In genomic region chr2:204353823-204354222, GRCh38 we compare ENCODE assay signal across 27 cellular contexts.
A peak's percentile ranks its signal among the peaks of the same experiment; 100 is the strongest.
DNase-seq lines count a peak whose midpoint lies in the region; ATAC-seq and TF ChIP-seq lines count a peak whose summit lies in the region.
"Had no signal": no experiment of that assay in that cellular context is flagged by ENCODE, and none has a peak within 500 bp of the region (broad histone marks: within the 10 kb centered on the region; RNA-seq: fewer than 3 reads in every experiment).

No MANE protein-coding gene starts in this region.

- H3K27ac ChIP-seq in fibroblast of lung (ENCODE audit: insufficient read depth, low read length) (no peak overlapping the region), smooth muscle cell (ENCODE audit: low read depth) (no peak overlapping the region)
- H3K27ac ChIP-seq: right atrium auricular region, SJCRH30, VCaP had no signal

- H3K36me3 ChIP-seq in fibroblast of lung (ENCODE audit: control insufficient read depth, insufficient read depth, low read length) (no peaks in the 10 kb centered on the region), smooth muscle cell (ENCODE audit: low read depth) (no peaks in the 10 kb centered on the region)
- H3K36me3 ChIP-seq: right atrium auricular region, SJCRH30 had no signal

- no peaks in the 10 kb centered on the region for H4K20me1 ChIP-seq in fibroblast of lung (ENCODE audit: control insufficient read depth, extremely low read depth, insufficient read depth, low read length)
- no peaks in the 10 kb centered on the region for H4K20me1 ChIP-seq in smooth muscle cell (ENCODE audit: low read depth)

- H3K4me1 ChIP-seq in fibroblast of lung (ENCODE audit: control insufficient read depth, extremely low read depth, insufficient read depth, low read length) (no peaks in the 10 kb centered on the region), smooth muscle cell (ENCODE audit: low read depth) (no peaks in the 10 kb centered on the region)
- H3K4me1 ChIP-seq: SJCRH30 had no signal

- H3K79me2 ChIP-seq in fibroblast of lung (ENCODE audit: control insufficient read depth, insufficient read depth, low read length): no peaks in the 10 kb centered on the region
- H3K79me2 ChIP-seq in smooth muscle cell (ENCODE audit: low read depth): no peaks in the 10 kb centered on the region

- no peak overlapping the region for H3K4me2 ChIP-seq in fibroblast of lung (ENCODE audit: extremely low read depth, insufficient read depth, low read length)
- H3K4me2 ChIP-seq in smooth muscle cell: peak overlapping the region; percentile 64

- no peaks in the 10 kb centered on the region for H3K9me3 ChIP-seq in fibroblast of lung (ENCODE audit: control insufficient read depth, insufficient read depth, low read depth, low read length)
- no peaks in the 10 kb centered on the region for H3K9me3 ChIP-seq in smooth muscle cell (replicated peaks; ENCODE audit: low read depth)
- H3K9me3 ChIP-seq: SJCRH30 had no signal

- H3K27me3 ChIP-seq in fibroblast of lung (ENCODE audit: control insufficient read depth, insufficient read depth, low read length) (no peaks in the 10 kb centered on the region), smooth muscle cell (ENCODE audit: low read depth) (no peaks in the 10 kb centered on the region)
- H3K27me3 ChIP-seq: right atrium auricular region, SJCRH30 had no signal

- 43% methylated on average over 4 of the region's 4 CpGs for WGBS in smooth muscle cell (ENCODE audit: low lambda C conversion rate)

- TF ChIP-seq CTCF in AG10803 (conservative IDR thresholded peaks at IDR 0.05; ENCODE audit: low read length) (no peak), fibroblast of lung (conservative IDR thresholded peaks at IDR 0.05 in 1 of 2, IDR thresholded peaks at IDR 0.05 in 1 of 2; ENCODE audit: low read depth in 1 of 2, low read length in 2 of 2) (no peak), smooth muscle cell (IDR thresholded peaks at IDR 0.05; ENCODE audit: borderline replicate concordance, insufficient read depth, poor library complexity, severe bottlenecking) (no peak)

- ATAC-seq in GM19452 (IDR thresholded peaks at IDR 0.05; ENCODE audit: unreplicated experiment): no peak
- ATAC-seq: activated CD4-positive, alpha-beta T cell treated with anti-CD3 and anti-CD28 coated beads for 36 hours; left ventricle myocardium superior; stimulated activated naive CD8-positive, alpha-beta T cell treated with anti-CD3 and anti-CD28 coated beads, Interleukin-15, Interleukin-2, amounts not matched to agents 100 U/mL and 50 U/mL, for 24 hours had no signal

- no peak overlapping the region for H2AFZ ChIP-seq in fibroblast of lung (ENCODE audit: low read length)
- H2AFZ ChIP-seq in smooth muscle cell (ENCODE audit: low read depth): peak overlapping the region; percentile 41

- H3F3A ChIP-seq in smooth muscle cell (ENCODE audit: low read depth): no peaks in the 10 kb centered on the region

- DNase-seq in AG10803 (ENCODE audit: low read depth) (peak; percentile 86), RPMI7951 (ENCODE audit: low read depth) (peak; percentile 19), fibroblast of lung (ENCODE audit: low read depth in 2 of 2) (peak; percentile 10 to 50), smooth muscle cell (lab: John Stamatoyannopoulos, UW; ENCODE audit: unreplicated experiment) (no peak), NCI-H2029 treated with DMSO at 0.1 percent for 48 hours (lab: John Stamatoyannopoulos, UW) (no peak), ecto neural progenitor cell (ENCODE audit: low spot score) (no peak)
- DNase-seq: ACHN; activated CD4-positive, alpha-beta T cell treated with anti-CD3 and anti-CD28 coated beads for 36 hours; activated CD8-positive, alpha-beta memory T cell treated with anti-CD3 and anti-CD28 coated beads for 24 hours; activated effector memory CD4-positive, alpha-beta T cell treated with Interleukin-2 at 50 U/mL for 16 hours; activated naive CD8-positive, alpha-beta T cell treated with anti-CD3 and anti-CD28 coated beads for 36 hours; activated T-cell treated with anti-CD3 and anti-CD28 coated beads for 4 hours; effector CD4-positive, alpha-beta T cell; head of caudate nucleus; islet precursor cell; left ventricle myocardium superior; NCI-H1092 treated with DMSO at 0.1 percent for 48 hours; NCI-H187; NCI-H2171; RPMI8226; SJCRH30; stimulated activated CD4-positive, alpha-beta T cell treated with anti-CD3 and anti-CD28 coated beads, Interleukin-1b, Interleukin-23, amount 100 ng/mL, for 48 hours; stimulated activated naive CD8-positive, alpha-beta T cell treated with anti-CD3 and anti-CD28 coated beads, Interleukin-15, Interleukin-2, amounts not matched to agents 100 U/mL and 50 U/mL, for 24 hours; T1000 had no signal

- H3K4me3 ChIP-seq in AG10803 (ENCODE audit: low read length): no peak overlapping the region
- H3K4me3 ChIP-seq in fibroblast of lung (replicated peaks in 1 of 4; ENCODE audit: control extremely low read depth in 1 of 4, insufficient read depth in 1 of 4, low read depth in 3 of 4, low read length in 4 of 4): no peak overlapping the region
- no peak overlapping the region for H3K4me3 ChIP-seq in smooth muscle cell
- H3K4me3 ChIP-seq: right atrium auricular region, SJCRH30 had no signal

- no peak overlapping the region for H3K9ac ChIP-seq in fibroblast of lung (ENCODE audit: insufficient read depth, low read length)
- H3K9ac ChIP-seq in smooth muscle cell (ENCODE audit: low read depth): no peak overlapping the region

Comparison
In these comparisons a context has a peak if more than half of its experiments do, and no peak if none do; other contexts are left out.
1. DNase-seq: peak in AG10803 (single experiment), RPMI7951 (single experiment) and fibroblast of lung (2 of 2); none in smooth muscle cell (single experiment), NCI-H2029 treated with DMSO at 0.1 percent for 48 hours (single experiment) and ecto neural progenitor cell (single experiment).